8 cellular contexts compared by ENCODE assay signal in genomic region chr1:42511581-42512155, GRCh38. TPM values are rescaled to one million over a fixed set of nuclear protein-coding genes. Genes with fewer than 3 reads are reported as not detected.
DNase-seq lines count a peak whose midpoint lies in the region; ATAC-seq and TF ChIP-seq lines count a peak whose summit lies in the region.
"Not testable (repeated sequence)": the region's sequence is repeated elsewhere in the genome, so short reads cannot be mapped to it uniquely, and the experiment has no call there.

No MANE protein-coding gene starts in this region.

- H3K4me3 Mint-ChIP-seq in neural progenitor cell: not testable (repeated sequence)

- peaks cover 41% of the 10 kb centered on the region for H3K36me3 Mint-ChIP-seq in neural progenitor cell

- peak; percentile 20 for TF ChIP-seq CTCF in GM06990 (IDR thresholded peaks at IDR 0.05; ENCODE audit: insufficient read depth, low read length, poor library complexity, severe bottlenecking)
- TF ChIP-seq CTCF in RWPE2 (IDR thresholded peaks at IDR 0.05; ENCODE audit: poor library complexity, severe bottlenecking): peak; percentile 8
- peak; percentile 26 for TF ChIP-seq CTCF in brain microvascular endothelial cell (IDR thresholded peaks at IDR 0.05; ENCODE audit: low read depth, low read length, missing control alignments)
- TF ChIP-seq CTCF in neural progenitor cell (IDR thresholded peaks at IDR 0.05): peak; percentile 52

- in situ Hi-C loops in brain microvascular endothelial cell (cut with HindIII; ENCODE audit: low pct_ligation_motif_present, low sequenced_read_pairs): not testable (repeated sequence)

- H3K9me3 ChIP-seq in RWPE2 (ENCODE audit: severe bottlenecking) (peaks cover 12% of the 10 kb centered on the region), neural progenitor cell (ENCODE audit: low read depth) (peaks cover 16% of the 10 kb centered on the region)

- DNase-seq in AML-193 (lab: John Stamatoyannopoulos, UW): peak; percentile 44 to 45
- DNase-seq in GM06990 (ENCODE audit: extremely low read depth, insufficient read length); RWPE2 (ENCODE audit: low spot score); brain microvascular endothelial cell: not testable (repeated sequence)
- peak; percentile 21 for DNase-seq in HT-29 (ENCODE audit: low spot score)
- DNase-seq in NCI-H748 (lab: John Stamatoyannopoulos, UW; ENCODE audit: unreplicated experiment): peak; percentile 63
- DNase-seq in fibroblast of peridontal ligament (ENCODE audit: extremely low read depth): peak; percentile 5
- DNase-seq in neural progenitor cell (ENCODE audit: low spot score): peak; percentile 48

- not testable (repeated sequence) for H3F3A ChIP-seq in neural progenitor cell (ENCODE audit: low read depth)

- not testable (repeated sequence) for H3K27ac Mint-ChIP-seq in neural progenitor cell

- not testable (repeated sequence) for H3K79me2 ChIP-seq in neural progenitor cell (ENCODE audit: low read depth)

- not testable (repeated sequence) for H3K4me1 Mint-ChIP-seq in neural progenitor cell

- H3K27ac ChIP-seq in RWPE2 (ENCODE audit: poor library complexity, severe bottlenecking); brain microvascular endothelial cell; neural progenitor cell: not testable (repeated sequence)

- not testable (repeated sequence) for ATAC-seq in RWPE2 (ENCODE audit: low read depth)

- H3K4me1 ChIP-seq in RWPE2 (ENCODE audit: insufficient read depth, poor library complexity, severe bottlenecking); neural progenitor cell: not testable (repeated sequence)

- not testable (repeated sequence) for H2AFZ ChIP-seq in neural progenitor cell (replicated peaks)

- peaks cover 27% of the 10 kb centered on the region for H3K9me3 Mint-ChIP-seq in neural progenitor cell

- H3K4me3 ChIP-seq in GM06990 (replicated peaks; ENCODE audit: low read depth, low read length); RWPE2 (ENCODE audit: severe bottlenecking); brain microvascular endothelial cell (ENCODE audit: low read depth, low read length); neural progenitor cell: not testable (repeated sequence)

- H3K27me3 ChIP-seq in GM06990 (replicated peaks; ENCODE audit: control insufficient read depth, insufficient read depth, low read length); RWPE2 (ENCODE audit: insufficient read depth, poor library complexity, severe bottlenecking); brain microvascular endothelial cell (replicated peaks); neural progenitor cell: not testable (repeated sequence)

- not testable (repeated sequence) for H3K27me3 Mint-ChIP-seq in neural progenitor cell (ENCODE audit: insufficient read depth, low read depth)

- not testable (repeated sequence) for H3K9ac ChIP-seq in neural progenitor cell

- H3K36me3 ChIP-seq in GM06990 (ENCODE audit: control insufficient read depth, insufficient read depth, low read length); RWPE2 (ENCODE audit: low read depth); brain microvascular endothelial cell (replicated peaks); neural progenitor cell: not testable (repeated sequence)

- not testable (repeated sequence) for H3K4me2 ChIP-seq in neural progenitor cell

- H4K20me1 ChIP-seq in neural progenitor cell (ENCODE audit: low read depth): not testable (repeated sequence)

RNA-seq across cellular contexts. Expression of gene CCDC30, which starts 48.6 kb away (rescaled TPM):
- 0.44 and 1.0 TPM in 2 replicates for total RNA-seq in HT-29 (2014; rRNA removed; shearing (Covaris generic))
- total RNA-seq in neural progenitor cell (ENCODE audit: low replicate concordance): 2.0 and 2.8 TPM in 2 replicates

RNA-seq across cellular contexts. Expression of gene PPCS, which starts 55.3 kb away (rescaled TPM):
- 48.6 and 60.6 TPM in 2 replicates for total RNA-seq in HT-29 (2014; rRNA removed; shearing (Covaris generic))
- 43.1 and 63.3 TPM in 2 replicates for total RNA-seq in neural progenitor cell (ENCODE audit: low replicate concordance)

RNA-seq across cellular contexts. Expression of gene ZMYND12, which starts 55.8 kb away (rescaled TPM):
- total RNA-seq in HT-29 (2014; rRNA removed; shearing (Covaris generic)): 0.21 TPM in 1 of 2 replicates, not detected in the other
- total RNA-seq in neural progenitor cell (ENCODE audit: low replicate concordance): 1.3 and 2.1 TPM in 2 replicates
